ENCODE assay signal across 10 cellular contexts in genomic region chr2:186459009-186459408, GRCh38. TPM values are rescaled to one million over a fixed set of nuclear protein-coding genes. Genes with fewer than 3 reads are reported as not detected.
DNase-seq lines count a peak whose midpoint lies in the region; ATAC-seq, FAIRE-seq and TF ChIP-seq lines count a peak whose summit lies in the region.
"Had no signal": no experiment of that assay in that cellular context is flagged by ENCODE, and none has a peak within 500 bp of the region (broad histone marks: within the 10 kb centered on the region; RNA-seq: fewer than 3 reads in every experiment).

No MANE protein-coding gene starts in this region.

- no peaks in the 10 kb centered on the region for H3K9me3 ChIP-seq in HEK293 (ENCODE audit: control insufficient read depth, insufficient read depth, low read depth, low read length)
- H3K9me3 ChIP-seq in spleen, result no peaks in the 10 kb centered on the region
- H3K9me3 ChIP-seq in transverse colon, result no peaks in the 10 kb centered on the region

- H3K36me3 ChIP-seq in HEK293 (ENCODE audit: control insufficient read depth in 2 of 2, insufficient read depth in 1 of 2, low read length in 2 of 2) (no peaks in the 10 kb centered on the region; a peak in 1 of 3 replicates), spleen (peaks cover 0 to 23% (median 3%) of the 10 kb centered on the region in 6 donors), transverse colon (no peaks in the 10 kb centered on the region)

- H3K4me1 ChIP-seq in HEK293 (ENCODE audit: control insufficient read depth, insufficient read depth, low read length) (no peaks in the 10 kb centered on the region), spleen (no peaks in the 10 kb centered on the region), transverse colon (peaks cover 0 to 8% (median 3%) of the 10 kb centered on the region in 4 donors)

- DNase-seq in Ammon's horn (ENCODE audit: low spot score) (peak; percentile 28), RCC 7860 (ENCODE audit: low spot score) (no peak), frontal cortex (ENCODE audit: low spot score in 2 of 2) (no peak), spleen (no peak), transverse colon (no peak)
- no peak for DNase-seq in activated CD4-positive, CD25-positive, alpha-beta regulatory T cell treated with anti-CD3 and anti-CD28 coated beads, Interleukin-2, amount 50 U/mL, for 72 hours
- DNase-seq: stimulated activated naive CD4-positive, alpha-beta T cell had no signal

- TF ChIP-seq CTCF in HEK293 (tag by site-specific recombination; IDR thresholded peaks at IDR 0.05) (peak; percentile 19; the same call in 1 of the 2 replicates), spleen (IDR thresholded peaks at IDR 0.05 in 8 of 11, conservative IDR thresholded peaks at IDR 0.05 in 3 of 11) (no peak), transverse colon (IDR thresholded peaks at IDR 0.05) (peak in 2 of 5 experiments; percentile 19 to 25)

- FAIRE-seq in RCC 7860 (lab: Jason Lieb, UNC) (peak; percentile 38), frontal cortex (lab: Jason Lieb, UNC) (peak; percentile 50)
- FAIRE-seq: HTR-8/SVneo had no signal

- CTCF ChIA-PET in HEK293 (lab: Yijun Ruan, JAX), result no interaction called here

- in situ Hi-C loops in transverse colon (cut with MboI; ENCODE audit: low pct_ligation_motif_present in 1 of 4, low pct_unique_long_range_greater_than_20kb in 1 of 4, low sequenced_read_pairs in 3 of 4), result no loop called here

- no peak for TF ChIP-seq POLR2A in spleen (IDR thresholded peaks at IDR 0.05)
- no peak for TF ChIP-seq POLR2A in transverse colon (IDR thresholded peaks at IDR 0.05)

- H3K4me3 ChIP-seq in HEK293 (ENCODE audit: low read depth, low read length), result no peak overlapping the region
- no peak overlapping the region for H3K4me3 ChIP-seq in spleen
- H3K4me3 ChIP-seq in transverse colon, result no peak overlapping the region

- H3K27ac ChIP-seq in HEK293 (ENCODE audit: extremely low read depth, low read depth, low read length) (no peak overlapping the region), spleen (no peak overlapping the region), transverse colon (no peak overlapping the region)

- 82 to 87% (median 86%) methylated on average over 2 of the region's 2 CpGs for WGBS in spleen, 5 donors
- 79 to 81% methylated on average over 2 of the region's 2 CpGs for WGBS in transverse colon (ENCODE audit: low coverage in 1 of 2), 2 donors

- intact Hi-C loops in spleen (cut with DNase I; ENCODE audit: low total_unique reads) (no loop called here), transverse colon (cut with DNase I; ENCODE audit: low total_unique reads) (no loop called here)

- no peak for TF ChIP-seq EP300 in transverse colon (IDR thresholded peaks at IDR 0.05; ENCODE audit: low read depth)

- no peak for ATAC-seq in GM21619 (IDR thresholded peaks at IDR 0.05; ENCODE audit: unreplicated experiment)

- POLR2A ChIA-PET in HEK293 (lab: Yijun Ruan, JAX), result no interaction called here

- H3K27me3 ChIP-seq in spleen (replicated peaks in 1 of 7) (no peaks in the 10 kb centered on the region), transverse colon (no peaks in the 10 kb centered on the region)

TF ChIP-seq in HEK293, 187 proteins besides CTCF, POLR2A, EP300 and RAD21:
- peak; percentile 24; the same call in 1 of the 2 replicates for TF ChIP-seq ZNF654 (tag by site-specific recombination; IDR thresholded peaks at IDR 0.05; ENCODE audit: low read depth)
- TF ChIP-seq, protein P1, sequence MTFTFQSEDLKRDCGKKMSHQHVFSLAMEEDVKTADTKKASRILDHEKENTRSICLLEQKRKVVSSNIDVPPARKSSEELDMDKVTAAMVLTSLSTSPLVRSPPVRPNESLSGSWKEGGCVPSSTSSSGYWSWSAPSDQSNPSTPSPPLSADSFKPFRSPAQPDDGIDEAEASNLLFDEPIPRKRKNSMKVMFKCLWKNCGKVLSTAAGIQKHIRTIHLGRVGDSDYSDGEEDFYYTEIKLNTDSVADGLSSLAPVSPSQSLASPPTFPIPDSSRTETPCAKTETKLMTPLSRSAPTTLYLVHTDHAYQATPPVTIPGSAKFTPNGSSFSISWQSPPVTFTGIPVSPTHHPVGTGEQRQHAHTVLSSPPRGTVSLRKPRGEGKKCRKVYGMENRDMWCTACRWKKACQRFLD (tag by site-specific recombination; IDR thresholded peaks at IDR 0.05), result no peak
TF ChIP-seq in HEK293: peak in this region for 1.

RNA-seq across cellular contexts. Expression of gene ZC3H15, which starts 27.1 kb away (rescaled TPM):
- total RNA-seq in frontal cortex (63.2 TPM), spleen (10 to 100 TPM; 40.6 to 62.6 (median 53.1) TPM), transverse colon (10 to 100 TPM; 43.2 to 98.4 (median 51.0) TPM)
- polyA plus RNA-seq in spleen, result 10 to 100 TPM; 38.2 to 52.7 (median 47.6) TPM
